In genomic region chr6:35453236-35453635, GRCh38 we compare ENCODE assay signal across 9 cellular contexts. TPM values are rescaled to one million over a fixed set of nuclear protein-coding genes. Genes with fewer than 3 reads are reported as not detected.
DNase-seq lines count a peak whose midpoint lies in the region; ATAC-seq, FAIRE-seq and TF ChIP-seq lines count a peak whose summit lies in the region.
"Had no signal": no experiment of that assay in that cellular context is flagged by ENCODE, and none has a peak within 500 bp of the region (broad histone marks: within the 10 kb centered on the region; RNA-seq: fewer than 3 reads in every experiment).

No MANE protein-coding gene starts in this region.

- no peak for FAIRE-seq in bronchial epithelial cell (lab: Jason Lieb, UNC)

- H3K4me2 ChIP-seq in BLaER1 treated with 17β-estradiol and CSF1 and Interleukin-3, amounts not matched to agents 10 nM and 100 nM, result peak overlapping the region; percentile 83 to 100 (median 99)

- TF ChIP-seq CTCF in bronchial epithelial cell (IDR thresholded peaks at IDR 0.05; ENCODE audit: insufficient read depth, low read length, severe bottlenecking) (no peak), nephron (IDR thresholded peaks at IDR 0.05; ENCODE audit: unreplicated experiment in 3 of 3) (no peak)

- H3K27ac Mint-ChIP-seq in nephron, result peak overlapping the region; percentile 54 to 81 (median 67)

- no peak for ATAC-seq in HG02885 (IDR thresholded peaks at IDR 0.05; ENCODE audit: poor library complexity, unreplicated experiment)
- ATAC-seq in GM18907 (IDR thresholded peaks at IDR 0.05; ENCODE audit: unreplicated experiment), result no peak
- no peak for ATAC-seq in GM21390 (IDR thresholded peaks at IDR 0.05; ENCODE audit: unreplicated experiment)

- DNase-seq in Jurkat, Clone E6-1 (ENCODE audit: low read depth, low spot score), result no peak
- no peak for DNase-seq in bronchial epithelial cell (ENCODE audit: low read depth)
- no peak for DNase-seq in NCI-H774 (lab: John Stamatoyannopoulos, UW)

- peaks cover 16% of the 10 kb centered on the region for H3K36me3 Mint-ChIP-seq in nephron (ENCODE audit: low read depth)

- peak overlapping the region; percentile 71 to 95 (median 84) for H3K4me3 ChIP-seq in BLaER1 treated with 17β-estradiol and CSF1 and Interleukin-3, amounts not matched to agents 10 nM and 100 nM
- peak overlapping the region; percentile 62 for H3K4me3 ChIP-seq in Jurkat, Clone E6-1 (ENCODE audit: low read length)
- H3K4me3 ChIP-seq in bronchial epithelial cell (ENCODE audit: low read depth, low read length), result peak overlapping the region; percentile 82

- H3K27me3 ChIP-seq in BLaER1 treated with 17β-estradiol and CSF1 and Interleukin-3, amounts not matched to agents 10 nM and 100 nM, result no peaks in the 10 kb centered on the region
- H3K27me3 ChIP-seq in bronchial epithelial cell (ENCODE audit: control insufficient read depth, insufficient read depth, low read length), result peaks cover 1% of the 10 kb centered on the region

- H3K4me1 Mint-ChIP-seq in nephron, result peaks cover 43% of the 10 kb centered on the region

- no peaks in the 10 kb centered on the region for H3K9me3 ChIP-seq in BLaER1 treated with 17β-estradiol and CSF1 and Interleukin-3, amounts not matched to agents 10 nM and 100 nM (replicated peaks in 1 of 11)

- H3K4me3 Mint-ChIP-seq in nephron, result peak overlapping the region; percentile 80 to 91 (median 84)

- H3K9me3 Mint-ChIP-seq in nephron, result no peaks in the 10 kb centered on the region

- H3K27me3 Mint-ChIP-seq in nephron (ENCODE audit: low read depth), result peaks cover 4% of the 10 kb centered on the region

- peaks cover 4 to 33% (median 31%) of the 10 kb centered on the region in 11 experiments; a peak in 21 of 22 replicates for H3K36me3 ChIP-seq in BLaER1 treated with 17β-estradiol and CSF1 and Interleukin-3, amounts not matched to agents 10 nM and 100 nM
- H3K36me3 ChIP-seq in bronchial epithelial cell (ENCODE audit: control insufficient read depth, insufficient read depth, low read length), result peaks cover 24% of the 10 kb centered on the region

- peaks cover 37 to 51% (median 44%) of the 10 kb centered on the region in 10 experiments for H3K4me1 ChIP-seq in BLaER1 treated with 17β-estradiol and CSF1 and Interleukin-3, amounts not matched to agents 10 nM and 100 nM

- peak overlapping the region; percentile 73 to 93 (median 85); a peak in 21 of 22 replicates for H3K9ac ChIP-seq in BLaER1 treated with 17β-estradiol and CSF1 and Interleukin-3, amounts not matched to agents 10 nM and 100 nM

- H3K27ac ChIP-seq in BLaER1 treated with 17β-estradiol and CSF1 and Interleukin-3, amounts not matched to agents 10 nM and 100 nM, result peak overlapping the region in 8 of 11 experiments; percentile 11 to 91 (median 88); a peak in 15 of 22 replicates

- H4K20me1 ChIP-seq in BLaER1 treated with 17β-estradiol and CSF1 and Interleukin-3, amounts not matched to agents 10 nM and 100 nM, result peaks cover 0 to 21% (median 5%) of the 10 kb centered on the region in 11 experiments; a peak in 5 of 22 replicates

RNA-seq across cellular contexts. Expression of gene FANCE, which starts 1.1 kb away (rescaled TPM):
- 8.1 TPM for polyA plus RNA-seq in Jurkat, Clone E6-1 (2012; ENCODE audit: insufficient read depth, insufficient read length)
- 41.5 and 46.3 TPM in 2 replicates for total RNA-seq in bronchial epithelial cell

RNA-seq across cellular contexts. Expression of gene RPL10A, which starts 15.0 kb away (rescaled TPM):
- 2,481 TPM for polyA plus RNA-seq in Jurkat, Clone E6-1 (2012; ENCODE audit: insufficient read depth, insufficient read length)
- total RNA-seq in bronchial epithelial cell, result 1,892 and 2,665 TPM in 2 replicates

RNA-seq across cellular contexts. Expression of gene TEAD3, which starts 43.6 kb away (rescaled TPM):
- polyA plus RNA-seq in Jurkat, Clone E6-1 (2012; ENCODE audit: insufficient read depth, insufficient read length), result 3.6 TPM
- total RNA-seq in bronchial epithelial cell, result 5.3 and 7.6 TPM in 2 replicates

RNA-seq across cellular contexts. Expression of gene TULP1, which starts 59.5 kb away (rescaled TPM):
- not detected for polyA plus RNA-seq in Jurkat, Clone E6-1 (2012; ENCODE audit: insufficient read depth, insufficient read length)
- under 0.01 TPM in 1 of 2 replicates, not detected in the other for total RNA-seq in bronchial epithelial cell
- total RNA-seq: lung microvascular endothelial cell had no signal
